In the genomic region with DNA sequence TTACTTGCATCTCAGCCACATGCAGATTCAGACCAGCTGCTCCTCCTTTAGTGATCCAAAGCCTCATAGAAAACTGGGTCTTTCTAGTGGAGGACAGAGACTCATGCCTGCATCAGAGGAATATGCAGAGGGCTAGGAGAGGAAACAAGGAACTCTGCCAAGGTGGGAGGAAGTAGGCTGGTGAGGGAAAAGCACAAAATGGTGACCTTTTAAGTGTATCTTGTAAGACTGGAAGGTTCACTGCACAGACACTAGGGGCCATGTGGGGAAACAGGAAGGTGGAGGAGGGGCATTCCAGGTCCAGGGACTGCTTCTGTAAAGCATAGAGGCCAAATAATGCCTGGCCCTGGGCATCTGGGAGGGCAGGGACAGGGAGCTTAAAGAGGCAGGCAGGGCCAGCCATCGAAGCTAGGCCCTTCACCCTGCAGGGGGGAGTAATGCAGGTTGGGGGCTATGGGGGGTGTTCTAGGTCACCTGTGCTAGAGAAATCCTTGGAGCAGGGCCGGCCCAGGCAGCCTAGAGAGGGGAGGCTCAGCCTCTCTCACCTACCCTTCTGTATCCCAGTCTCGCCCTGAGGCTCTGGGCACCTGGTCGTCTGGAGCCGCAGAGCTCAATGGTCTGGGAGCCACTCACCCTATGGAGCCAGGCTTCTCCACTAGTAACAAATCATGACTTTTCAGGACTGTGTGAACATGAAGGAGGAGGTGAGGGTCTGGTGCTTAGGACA, we compare ENCODE assay signal across 10 cellular contexts.
DNase-seq lines count a peak whose midpoint lies in the region; ATAC-seq, FAIRE-seq and TF ChIP-seq lines count a peak whose summit lies in the region.
"Had no signal": no experiment of that assay in that cellular context is flagged by ENCODE, and none has a peak within 500 bp of the region (broad histone marks: within the 10 kb centered on the region; RNA-seq: fewer than 3 reads in every experiment).

No MANE protein-coding gene starts in this region.

- peaks cover 37% of the 10 kb centered on the region for H3K4me1 Mint-ChIP-seq in nephron progenitor cell

- no peaks in the 10 kb centered on the region for H3K27me3 ChIP-seq in GM12878 (replicated peaks in 1 of 2; ENCODE audit: control insufficient read depth in 2 of 2, insufficient read depth in 2 of 2, low read length in 1 of 2)

- RAD21 ChIA-PET in GM12878 (lab: Charles Lee; ENCODE audit: unreplicated experiment) = interaction anchor here (0.6 kb wide), 1 partner anchor 162 kb away, joined by 3 read pairs; no protein-coding TSS in a partner anchor

- peak; percentile 51 for DNase-seq in G401 (ENCODE audit: low spot score)
- peak; percentile 3 for DNase-seq in LHCN-M2 (ENCODE audit: low read depth)
- no peak for DNase-seq in GM12878 (ENCODE audit: low read depth, low spot score)
- peak; percentile 29 for DNase-seq in nephron progenitor cell
- no peak for DNase-seq in foreskin melanocyte
- DNase-seq in Ammon's horn (ENCODE audit: low spot score) = no peak
- DNase-seq in iPS-NIHi7 (ENCODE audit: extremely low spot score) = no peak
- DNase-seq: effector CD4-positive, alpha-beta T cell; T-helper 17 cell had no signal

- peak; percentile 89 for FAIRE-seq in GM12878 (lab: Jason Lieb, UNC)

- TF ChIP-seq EP300 in GM12878 (IDR thresholded peaks at IDR 0.05; ENCODE audit: borderline replicate concordance in 1 of 2, control insufficient read depth in 1 of 2, low read depth in 2 of 2, low read length in 2 of 2) = no peak

- H3K4me3 Mint-ChIP-seq in nephron progenitor cell = no peak overlapping the region
- H3K4me3 Mint-ChIP-seq: T-helper 17 cell had no signal

- H3K4me1 ChIP-seq in GM12878 (ENCODE audit: control insufficient read depth, insufficient read depth, low read length) = peaks cover 10% of the 10 kb centered on the region

- H3K36me3 ChIP-seq in GM12878 (ENCODE audit: control insufficient read depth in 2 of 2, insufficient read depth in 2 of 2, low read length in 1 of 2) = no peaks in the 10 kb centered on the region; a peak in 1 of 4 replicates

- in situ Hi-C loops in G401 (cut with HindIII; ENCODE audit: low sequenced_read_pairs) (no loop called here), GM12878 (cut with MboI) (no loop called here)

- no peak overlapping the region for H3K9ac ChIP-seq in GM12878 (ENCODE audit: control insufficient read depth, insufficient read depth, low read length)

- CTCF ChIA-PET in GM12878 (lab: Yijun Ruan, JAX) = interaction anchor here (0.8 to 1.2 kb wide), 2 partner anchors 16 to 22 kb away, joined by 3 read pairs; no protein-coding TSS in a partner anchor

- H3K9me3 Mint-ChIP-seq in nephron progenitor cell = no peaks in the 10 kb centered on the region

- H3K36me3 Mint-ChIP-seq in nephron progenitor cell (ENCODE audit: low read depth) = peaks cover 11% of the 10 kb centered on the region

- H4K20me1 ChIP-seq in GM12878 (ENCODE audit: control insufficient read depth, insufficient read depth) = no peaks in the 10 kb centered on the region

- H3K4me3 ChIP-seq in GM12878 = no peak overlapping the region

- ATAC-seq in GM12878 (peak; percentile 73), GM21423 (IDR thresholded peaks at IDR 0.05; ENCODE audit: unreplicated experiment) (no peak)
- ATAC-seq: T-helper 17 cell had no signal

- H3K4me2 ChIP-seq in GM12878 (ENCODE audit: control insufficient read depth, insufficient read depth) = 0 out of 2 replicates have a peak overlapping the region, but pooled peaks have one; percentile 30

- H3K27ac ChIP-seq in GM12878 (ENCODE audit: control insufficient read depth, insufficient read depth) = no peak overlapping the region

- POLR2A ChIA-PET in GM12878 (lab: Charles Lee) = no interaction called here

- TF ChIP-seq RAD21 in GM12878 (IDR thresholded peaks at IDR 0.05; ENCODE audit: insufficient read depth, low read depth, low read length) = no peak

- 99% methylated on average over 5 of the region's 5 CpGs for WGBS in GM12878 (ENCODE audit: insufficient coverage, insufficient replicate concordance, low lambda C conversion rate, missing lambda C conversion rate)

- peak overlapping the region; percentile 46 for H2AFZ ChIP-seq in GM12878 (ENCODE audit: control insufficient read depth, low read depth, low read length)

- no peak for TF ChIP-seq CTCF in GM12878 (IDR thresholded peaks at IDR 0.05 in 2 of 3, conservative IDR thresholded peaks at IDR 0.05 in 1 of 3; ENCODE audit: control insufficient read depth in 2 of 3, extremely low read depth in 1 of 3, insufficient read depth in 1 of 3, low read depth in 3 of 3, low read length in 3 of 3)
- TF ChIP-seq CTCF in nephron progenitor cell (IDR thresholded peaks at IDR 0.05) = no peak

- H3K79me2 ChIP-seq in GM12878 (ENCODE audit: control insufficient read depth, insufficient read depth, low read length) = no peaks in the 10 kb centered on the region

- no peak overlapping the region for H3K27ac Mint-ChIP-seq in nephron progenitor cell
- H3K27ac Mint-ChIP-seq: T-helper 17 cell had no signal

- no TSS peak for BruUV-seq in GM12878 (replicated peaks; lab: Mats Ljungman, UMichigan)

- H3K9me3 ChIP-seq in GM12878 (replicated peaks; ENCODE audit: control insufficient read depth, insufficient read depth, low read length) = no peaks in the 10 kb centered on the region

- SMC1A ChIA-PET in GM12878 (lab: Charles Lee; ENCODE audit: uncharacterized antibody, unreplicated experiment) = interaction anchor here (0.8 to 1.5 kb wide), 2 partner anchors 22 to 37 kb away, joined by 3 to 5 read pairs; no protein-coding TSS in a partner anchor

- TF ChIP-seq POLR2A in GM12878 (IDR thresholded peaks at IDR 0.05; ENCODE audit: low read depth, low read length) = no peak

- H3K27me3 Mint-ChIP-seq in nephron progenitor cell (ENCODE audit: low read depth, poor library complexity) = peaks cover 24% of the 10 kb centered on the region
- H3K27me3 Mint-ChIP-seq: T-helper 17 cell had no signal

- intact Hi-C loops in GM12878 (cut with micrococcal nuclease; ENCODE audit: unreplicated experiment) = no loop called here

TF ChIP-seq in GM12878, 131 proteins besides CTCF, POLR2A, EP300 and RAD21:
- TF ChIP-seq NR2F1 (conservative IDR thresholded peaks at IDR 0.05) (0 out of 2 replicates have a peak, but pooled peaks have one; percentile 17), YY1 (IDR thresholded peaks at IDR 0.05; ENCODE audit: low read depth, low read length) (0 out of 2 replicates have a peak, but pooled peaks have one; percentile 48), SREBF1 (IDR thresholded peaks at IDR 0.05; ENCODE audit: low read length) (no peak)

Comparison
In these comparisons a context has a peak if more than half of its experiments do, and no peak if none do; other contexts are left out.
1. DNase-seq: peak in G401 (single experiment), LHCN-M2 (single experiment) and nephron progenitor cell (single experiment); none in GM12878 (single experiment), foreskin melanocyte (single experiment), Ammon's horn (single experiment) and iPS-NIHi7 (single experiment).